Comparison of ENCODE assay signal across 1 cellular context in genomic region chr1:6157528-6158174, GRCh38.
TF ChIP-seq lines count a peak whose summit lies in the region.

No MANE protein-coding gene starts in this region.

TF ChIP-seq in K562, 482 proteins besides CTCF, POLR2A, EP300 and RAD21 (continues in another document):
- no peak for TF ChIP-seq SUPT5H (IDR thresholded peaks at IDR 0.05)
- TF ChIP-seq, protein P1, sequence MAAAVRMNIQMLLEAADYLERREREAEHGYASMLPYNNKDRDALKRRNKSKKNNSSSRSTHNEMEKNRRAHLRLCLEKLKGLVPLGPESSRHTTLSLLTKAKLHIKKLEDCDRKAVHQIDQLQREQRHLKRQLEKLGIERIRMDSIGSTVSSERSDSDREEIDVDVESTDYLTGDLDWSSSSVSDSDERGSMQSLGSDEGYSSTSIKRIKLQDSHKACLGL (CRISPR knock-in tag; IDR thresholded peaks at IDR 0.05; ENCODE audit: borderline replicate concordance, poor library complexity, severe bottlenecking) = no peak
- TF ChIP-seq, protein P2, sequence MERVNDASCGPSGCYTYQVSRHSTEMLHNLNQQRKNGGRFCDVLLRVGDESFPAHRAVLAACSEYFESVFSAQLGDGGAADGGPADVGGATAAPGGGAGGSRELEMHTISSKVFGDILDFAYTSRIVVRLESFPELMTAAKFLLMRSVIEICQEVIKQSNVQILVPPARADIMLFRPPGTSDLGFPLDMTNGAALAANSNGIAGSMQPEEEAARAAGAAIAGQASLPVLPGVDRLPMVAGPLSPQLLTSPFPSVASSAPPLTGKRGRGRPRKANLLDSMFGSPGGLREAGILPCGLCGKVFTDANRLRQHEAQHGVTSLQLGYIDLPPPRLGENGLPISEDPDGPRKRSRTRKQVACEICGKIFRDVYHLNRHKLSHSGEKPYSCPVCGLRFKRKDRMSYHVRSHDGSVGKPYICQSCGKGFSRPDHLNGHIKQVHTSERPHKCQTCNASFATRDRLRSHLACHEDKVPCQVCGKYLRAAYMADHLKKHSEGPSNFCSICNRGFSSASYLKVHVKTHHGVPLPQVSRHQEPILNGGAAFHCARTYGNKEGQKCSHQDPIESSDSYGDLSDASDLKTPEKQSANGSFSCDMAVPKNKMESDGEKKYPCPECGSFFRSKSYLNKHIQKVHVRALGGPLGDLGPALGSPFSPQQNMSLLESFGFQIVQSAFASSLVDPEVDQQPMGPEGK (CRISPR knock-in tag; IDR thresholded peaks at IDR 0.05; ENCODE audit: borderline replicate concordance) = no peak
- no peak for TF ChIP-seq EP400 (IDR thresholded peaks at IDR 0.05)
- TF ChIP-seq ZKSCAN8 (CRISPR knock-in tag; IDR thresholded peaks at IDR 0.05) = no peak
- no peak for TF ChIP-seq FUS (optimal IDR thresholded peaks at IDR 0.05; ENCODE audit: low read depth, low read length)
- no peak for TF ChIP-seq ZNF76 (CRISPR knock-in tag; IDR thresholded peaks at IDR 0.05; ENCODE audit: borderline replicate concordance)
- TF ChIP-seq ARID1B (IDR thresholded peaks at IDR 0.05) = peak; percentile 62
- TF ChIP-seq THRAP3 (IDR thresholded peaks at IDR 0.05; ENCODE audit: borderline replicate concordance) = no peak
- TF ChIP-seq ZEB2 (IDR thresholded peaks at IDR 0.05) = peak; percentile 79; the same call in 1 of the 2 replicates
- TF ChIP-seq, protein P3, sequence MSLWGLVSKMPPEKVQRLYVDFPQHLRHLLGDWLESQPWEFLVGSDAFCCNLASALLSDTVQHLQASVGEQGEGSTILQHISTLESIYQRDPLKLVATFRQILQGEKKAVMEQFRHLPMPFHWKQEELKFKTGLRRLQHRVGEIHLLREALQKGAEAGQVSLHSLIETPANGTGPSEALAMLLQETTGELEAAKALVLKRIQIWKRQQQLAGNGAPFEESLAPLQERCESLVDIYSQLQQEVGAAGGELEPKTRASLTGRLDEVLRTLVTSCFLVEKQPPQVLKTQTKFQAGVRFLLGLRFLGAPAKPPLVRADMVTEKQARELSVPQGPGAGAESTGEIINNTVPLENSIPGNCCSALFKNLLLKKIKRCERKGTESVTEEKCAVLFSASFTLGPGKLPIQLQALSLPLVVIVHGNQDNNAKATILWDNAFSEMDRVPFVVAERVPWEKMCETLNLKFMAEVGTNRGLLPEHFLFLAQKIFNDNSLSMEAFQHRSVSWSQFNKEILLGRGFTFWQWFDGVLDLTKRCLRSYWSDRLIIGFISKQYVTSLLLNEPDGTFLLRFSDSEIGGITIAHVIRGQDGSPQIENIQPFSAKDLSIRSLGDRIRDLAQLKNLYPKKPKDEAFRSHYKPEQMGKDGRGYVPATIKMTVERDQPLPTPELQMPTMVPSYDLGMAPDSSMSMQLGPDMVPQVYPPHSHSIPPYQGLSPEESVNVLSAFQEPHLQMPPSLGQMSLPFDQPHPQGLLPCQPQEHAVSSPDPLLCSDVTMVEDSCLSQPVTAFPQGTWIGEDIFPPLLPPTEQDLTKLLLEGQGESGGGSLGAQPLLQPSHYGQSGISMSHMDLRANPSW (CRISPR knock-in tag; IDR thresholded peaks at IDR 0.05) = no peak
- no peak for TF ChIP-seq CCAR2 (IDR thresholded peaks at IDR 0.05; ENCODE audit: low read depth, low read length)
- TF ChIP-seq SMARCB1 (IDR thresholded peaks at IDR 0.05; ENCODE audit: insufficient read length, low read depth) = no peak
- peak; percentile 30 for TF ChIP-seq NEUROD1 (IDR thresholded peaks at IDR 0.05; ENCODE audit: borderline replicate concordance, low read depth, low read length, partially characterized antibody)
- no peak for TF ChIP-seq BRCA1 (IDR thresholded peaks at IDR 0.05)
- TF ChIP-seq BRCA1 (CRISPR knock-in tag; IDR thresholded peaks at IDR 0.05) = no peak
- no peak for TF ChIP-seq VEZF1 (CRISPR knock-in tag; IDR thresholded peaks at IDR 0.05)
- peak; percentile 25; the same call in 1 of the 2 replicates for TF ChIP-seq CBFA2T2 (conservative IDR thresholded peaks at IDR 0.05)
- TF ChIP-seq, protein P4, sequence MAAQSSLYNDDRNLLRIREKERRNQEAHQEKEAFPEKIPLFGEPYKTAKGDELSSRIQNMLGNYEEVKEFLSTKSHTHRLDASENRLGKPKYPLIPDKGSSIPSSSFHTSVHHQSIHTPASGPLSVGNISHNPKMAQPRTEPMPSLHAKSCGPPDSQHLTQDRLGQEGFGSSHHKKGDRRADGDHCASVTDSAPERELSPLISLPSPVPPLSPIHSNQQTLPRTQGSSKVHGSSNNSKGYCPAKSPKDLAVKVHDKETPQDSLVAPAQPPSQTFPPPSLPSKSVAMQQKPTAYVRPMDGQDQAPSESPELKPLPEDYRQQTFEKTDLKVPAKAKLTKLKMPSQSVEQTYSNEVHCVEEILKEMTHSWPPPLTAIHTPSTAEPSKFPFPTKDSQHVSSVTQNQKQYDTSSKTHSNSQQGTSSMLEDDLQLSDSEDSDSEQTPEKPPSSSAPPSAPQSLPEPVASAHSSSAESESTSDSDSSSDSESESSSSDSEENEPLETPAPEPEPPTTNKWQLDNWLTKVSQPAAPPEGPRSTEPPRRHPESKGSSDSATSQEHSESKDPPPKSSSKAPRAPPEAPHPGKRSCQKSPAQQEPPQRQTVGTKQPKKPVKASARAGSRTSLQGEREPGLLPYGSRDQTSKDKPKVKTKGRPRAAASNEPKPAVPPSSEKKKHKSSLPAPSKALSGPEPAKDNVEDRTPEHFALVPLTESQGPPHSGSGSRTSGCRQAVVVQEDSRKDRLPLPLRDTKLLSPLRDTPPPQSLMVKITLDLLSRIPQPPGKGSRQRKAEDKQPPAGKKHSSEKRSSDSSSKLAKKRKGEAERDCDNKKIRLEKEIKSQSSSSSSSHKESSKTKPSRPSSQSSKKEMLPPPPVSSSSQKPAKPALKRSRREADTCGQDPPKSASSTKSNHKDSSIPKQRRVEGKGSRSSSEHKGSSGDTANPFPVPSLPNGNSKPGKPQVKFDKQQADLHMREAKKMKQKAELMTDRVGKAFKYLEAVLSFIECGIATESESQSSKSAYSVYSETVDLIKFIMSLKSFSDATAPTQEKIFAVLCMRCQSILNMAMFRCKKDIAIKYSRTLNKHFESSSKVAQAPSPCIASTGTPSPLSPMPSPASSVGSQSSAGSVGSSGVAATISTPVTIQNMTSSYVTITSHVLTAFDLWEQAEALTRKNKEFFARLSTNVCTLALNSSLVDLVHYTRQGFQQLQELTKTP (IDR thresholded peaks at IDR 0.05; ENCODE audit: low read depth in 1 of 2, partially characterized antibody in 2 of 2) = no peak
- peak; percentile 94 for TF ChIP-seq FOSL1 (tag; conservative IDR thresholded peaks at IDR 0.05)
- TF ChIP-seq CHCHD3 (CRISPR knock-in tag; IDR thresholded peaks at IDR 0.05) = no peak
- no peak for TF ChIP-seq ZKSCAN1 (IDR thresholded peaks at IDR 0.05; ENCODE audit: low read depth, low read length)
- no peak for TF ChIP-seq ZNF3 (CRISPR knock-in tag; IDR thresholded peaks at IDR 0.05)
- TF ChIP-seq KDM5B (IDR thresholded peaks at IDR 0.05; ENCODE audit: insufficient replicate concordance, low read depth, low read length) = no peak
- TF ChIP-seq DDX20 (tag; IDR thresholded peaks at IDR 0.05; ENCODE audit: low read depth) = no peak
- no peak for TF ChIP-seq SP2 (IDR thresholded peaks at IDR 0.05; ENCODE audit: extremely low read depth, low read depth, low read length, poor library complexity, severe bottlenecking)
- TF ChIP-seq SMARCA4 (IDR thresholded peaks at IDR 0.05) = peak; percentile 72
- no peak for TF ChIP-seq PTBP1 (IDR thresholded peaks at IDR 0.05; ENCODE audit: low read depth, low read length)
- TF ChIP-seq DPF2 (IDR thresholded peaks at IDR 0.05) = peak; percentile 58; the same call in 1 of the 2 replicates
- TF ChIP-seq, protein P5, sequence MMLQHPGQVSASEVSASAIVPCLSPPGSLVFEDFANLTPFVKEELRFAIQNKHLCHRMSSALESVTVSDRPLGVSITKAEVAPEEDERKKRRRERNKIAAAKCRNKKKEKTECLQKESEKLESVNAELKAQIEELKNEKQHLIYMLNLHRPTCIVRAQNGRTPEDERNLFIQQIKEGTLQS (IDR thresholded peaks at IDR 0.05) = peak; percentile 85
- TF ChIP-seq, protein P5 (CRISPR knock-in tag; conservative IDR thresholded peaks at IDR 0.05) = no peak
- TF ChIP-seq, protein P6, sequence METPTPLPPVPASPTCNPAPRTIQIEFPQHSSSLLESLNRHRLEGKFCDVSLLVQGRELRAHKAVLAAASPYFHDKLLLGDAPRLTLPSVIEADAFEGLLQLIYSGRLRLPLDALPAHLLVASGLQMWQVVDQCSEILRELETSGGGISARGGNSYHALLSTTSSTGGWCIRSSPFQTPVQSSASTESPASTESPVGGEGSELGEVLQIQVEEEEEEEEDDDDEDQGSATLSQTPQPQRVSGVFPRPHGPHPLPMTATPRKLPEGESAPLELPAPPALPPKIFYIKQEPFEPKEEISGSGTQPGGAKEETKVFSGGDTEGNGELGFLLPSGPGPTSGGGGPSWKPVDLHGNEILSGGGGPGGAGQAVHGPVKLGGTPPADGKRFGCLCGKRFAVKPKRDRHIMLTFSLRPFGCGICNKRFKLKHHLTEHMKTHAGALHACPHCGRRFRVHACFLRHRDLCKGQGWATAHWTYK (CRISPR knock-in tag; IDR thresholded peaks at IDR 0.05) = no peak
- no peak for TF ChIP-seq RUNX1 (IDR thresholded peaks at IDR 0.05; ENCODE audit: low read depth)
- no peak for TF ChIP-seq ZFP91 (CRISPR knock-in tag; IDR thresholded peaks at IDR 0.05)
- TF ChIP-seq PCBP2 (IDR thresholded peaks at IDR 0.05; ENCODE audit: low read depth, low read length, poor library complexity, severe bottlenecking) = no peak
- no peak for TF ChIP-seq KAT8 (IDR thresholded peaks at IDR 0.05; ENCODE audit: low read depth)
- no peak for TF ChIP-seq RHOXF2B (CRISPR knock-in tag; conservative IDR thresholded peaks at IDR 0.05)
- TF ChIP-seq SMARCE1 (IDR thresholded peaks at IDR 0.05) = peak; percentile 64
- TF ChIP-seq SMAD3 (CRISPR knock-in tag; conservative IDR thresholded peaks at IDR 0.05) = no peak
- TF ChIP-seq, protein P7, sequence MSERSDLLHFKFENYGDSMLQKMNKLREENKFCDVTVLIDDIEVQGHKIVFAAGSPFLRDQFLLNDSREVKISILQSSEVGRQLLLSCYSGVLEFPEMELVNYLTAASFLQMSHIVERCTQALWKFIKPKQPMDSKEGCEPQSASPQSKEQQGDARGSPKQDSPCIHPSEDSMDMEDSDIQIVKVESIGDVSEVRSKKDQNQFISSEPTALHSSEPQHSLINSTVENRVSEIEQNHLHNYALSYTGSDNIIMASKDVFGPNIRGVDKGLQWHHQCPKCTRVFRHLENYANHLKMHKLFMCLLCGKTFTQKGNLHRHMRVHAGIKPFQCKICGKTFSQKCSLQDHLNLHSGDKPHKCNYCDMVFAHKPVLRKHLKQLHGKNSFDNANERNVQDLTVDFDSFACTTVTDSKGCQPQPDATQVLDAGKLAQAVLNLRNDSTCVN (CRISPR knock-in tag; IDR thresholded peaks at IDR 0.05) = no peak
- no peak for TF ChIP-seq L3MBTL2 (IDR thresholded peaks at IDR 0.05)
- TF ChIP-seq ARNT (IDR thresholded peaks at IDR 0.05) = no peak
- TF ChIP-seq ZNF778 (CRISPR knock-in tag; IDR thresholded peaks at IDR 0.05) = no peak
- no peak for TF ChIP-seq EWSR1 (IDR thresholded peaks at IDR 0.05; ENCODE audit: borderline replicate concordance, low read depth, partially characterized antibody)
- TF ChIP-seq ZNF766 (CRISPR knock-in tag; conservative IDR thresholded peaks at IDR 0.05) = no peak
- no peak for TF ChIP-seq ASH1L (IDR thresholded peaks at IDR 0.05; ENCODE audit: borderline replicate concordance, low read depth, partially characterized antibody)
- no peak for TF ChIP-seq CREB1 (IDR thresholded peaks at IDR 0.05)
- no peak for TF ChIP-seq CREB1 (CRISPR knock-in tag; IDR thresholded peaks at IDR 0.05)
- TF ChIP-seq, protein P8, sequence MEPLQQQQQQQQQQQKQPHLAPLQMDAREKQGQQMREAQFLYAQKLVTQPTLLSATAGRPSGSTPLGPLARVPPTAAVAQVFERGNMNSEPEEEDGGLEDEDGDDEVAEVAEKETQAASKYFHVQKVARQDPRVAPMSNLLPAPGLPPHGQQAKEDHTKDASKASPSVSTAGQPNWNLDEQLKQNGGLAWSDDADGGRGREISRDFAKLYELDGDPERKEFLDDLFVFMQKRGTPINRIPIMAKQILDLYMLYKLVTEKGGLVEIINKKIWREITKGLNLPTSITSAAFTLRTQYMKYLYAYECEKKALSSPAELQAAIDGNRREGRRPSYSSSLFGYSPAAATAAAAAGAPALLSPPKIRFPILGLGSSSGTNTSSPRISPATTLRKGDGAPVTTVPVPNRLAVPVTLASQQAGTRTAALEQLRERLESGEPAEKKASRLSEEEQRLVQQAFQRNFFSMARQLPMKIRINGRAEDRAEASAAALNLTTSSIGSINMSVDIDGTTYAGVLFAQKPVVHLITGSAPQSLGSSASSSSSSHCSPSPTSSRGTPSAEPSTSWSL (CRISPR knock-in tag; IDR thresholded peaks at IDR 0.05; ENCODE audit: borderline replicate concordance) = no peak
- no peak for TF ChIP-seq ZNF174 (CRISPR knock-in tag; IDR thresholded peaks at IDR 0.05)
